16 cellular contexts compared by ENCODE assay signal in genomic region chr6:146990284-146990683, GRCh38.
DNase-seq lines count a peak whose midpoint lies in the region; TF ChIP-seq lines count a peak whose summit lies in the region.
"Had no signal": no experiment of that assay in that cellular context is flagged by ENCODE, and none has a peak within 500 bp of the region (broad histone marks: within the 10 kb centered on the region; RNA-seq: fewer than 3 reads in every experiment).

No MANE protein-coding gene starts in this region.

- H3K36me3 Mint-ChIP-seq in mesothelial cell of epicardium = peaks cover 23% of the 10 kb centered on the region
- H3K36me3 Mint-ChIP-seq: activated naive CD4-positive, alpha-beta T cell treated with anti-CD3 and anti-CD28 coated beads, Interleukin-2, amount 10 ng/mL, durations not matched to agents 7 days and 5 days had no signal

- no peaks in the 10 kb centered on the region for H3K9me3 ChIP-seq in MG63
- H3K9me3 ChIP-seq: ovary had no signal

- H3K36me3 ChIP-seq in MG63 = no peaks in the 10 kb centered on the region
- H3K36me3 ChIP-seq: ovary had no signal

- peaks cover 9% of the 10 kb centered on the region for H3K4me1 Mint-ChIP-seq in mesothelial cell of epicardium
- H3K4me1 Mint-ChIP-seq: activated B cell treated with CpG ODN at 0.5 μM for 24 hours; activated naive CD4-positive, alpha-beta T cell treated with anti-CD3 and anti-CD28 coated beads, Interleukin-2, amount 10 ng/mL, durations not matched to agents 7 days and 5 days had no signal

- CTCF ChIA-PET in RWPE1 (lab: Yijun Ruan, JAX) = interaction anchor here (0.6 kb wide), 1 partner anchor 50 kb away, joined by 3 read pairs; no protein-coding TSS in a partner anchor

- no peak overlapping the region for H3K4me3 ChIP-seq in MG63
- H3K4me3 ChIP-seq: GM12878, ovary had no signal

- peak overlapping the region; percentile 82 for H3K27ac Mint-ChIP-seq in mesothelial cell of epicardium
- H3K27ac Mint-ChIP-seq: activated B cell treated with CpG ODN at 0.5 μM for 24 hours; activated naive CD4-positive, alpha-beta T cell treated with anti-CD3 and anti-CD28 coated beads, Interleukin-2, amount 10 ng/mL, durations not matched to agents 7 days and 5 days had no signal

- H3K4me3 Mint-ChIP-seq in mesothelial cell of epicardium = no peak overlapping the region
- H3K4me3 Mint-ChIP-seq: activated B cell treated with CpG ODN at 0.5 μM for 24 hours; activated naive CD4-positive, alpha-beta T cell treated with anti-CD3 and anti-CD28 coated beads, Interleukin-2, amount 10 ng/mL, durations not matched to agents 7 days and 5 days had no signal

- peaks cover 37% of the 10 kb centered on the region for H3K9me3 Mint-ChIP-seq in mesothelial cell of epicardium
- H3K9me3 Mint-ChIP-seq: activated naive CD4-positive, alpha-beta T cell treated with anti-CD3 and anti-CD28 coated beads, Interleukin-2, amount 10 ng/mL, durations not matched to agents 7 days and 5 days had no signal

- no peak for TF ChIP-seq CTCF in mesothelial cell of epicardium (IDR thresholded peaks at IDR 0.05; ENCODE audit: unreplicated experiment)
- TF ChIP-seq CTCF in RWPE1 (conservative IDR thresholded peaks at IDR 0.05; ENCODE audit: low read depth) = no peak

- H3K27me3 Mint-ChIP-seq in mesothelial cell of epicardium (ENCODE audit: low read depth) = no peaks in the 10 kb centered on the region
- H3K27me3 Mint-ChIP-seq: activated B cell treated with CpG ODN at 0.5 μM for 24 hours; activated naive CD4-positive, alpha-beta T cell treated with anti-CD3 and anti-CD28 coated beads, Interleukin-2, amount 10 ng/mL, durations not matched to agents 7 days and 5 days had no signal

- POLR2A ChIA-PET in RWPE1 (lab: Yijun Ruan, JAX; ENCODE audit: low non-redundant PET) = no interaction called here

- DNase-seq in AG20443 (ENCODE audit: low spot score) = peak; percentile 53
- peak; percentile 56 for DNase-seq in MG63
- DNase-seq in cerebellum (ENCODE audit: low spot score) = peak; percentile 19
- no peak for DNase-seq in mesothelial cell of epicardium (ENCODE audit: low spot score in 2 of 2, unreplicated experiment in 2 of 2)
- DNase-seq in 8988T = no peak
- no peak for DNase-seq in RWPE1 (ENCODE audit: low spot score)
- no peak for DNase-seq in cortex of kidney (lab: John Stamatoyannopoulos, UW)
- no peak for DNase-seq in COR-L47 (lab: John Stamatoyannopoulos, UW)
- DNase-seq: activated B cell treated with CpG ODN at 0.5 μM for 24 hours; activated naive CD4-positive, alpha-beta T cell treated with anti-CD3 and anti-CD28 coated beads, Interleukin-2, amount 10 ng/mL, durations not matched to agents 7 days and 5 days; AML-193; midbrain; ovary; stimulated activated CD4-positive, alpha-beta T cell treated with anti-CD3 and anti-CD28 coated beads, Interleukin-12 subunit alpha, Interleukin-12 subunit beta, amount 100 ng/mL, for 4 hours; substantia nigra had no signal

- no peaks in the 10 kb centered on the region for H3K27me3 ChIP-seq in MG63
- H3K27me3 ChIP-seq: ovary had no signal

- H3K27ac ChIP-seq in RWPE1 = no peak overlapping the region
- H3K27ac ChIP-seq: ovary had no signal

Comparison
In these comparisons a context has a peak if more than half of its experiments do, and no peak if none do; other contexts are left out.
1. DNase-seq: peak in AG20443 (single experiment), MG63 (single experiment) and cerebellum (single experiment); none in mesothelial cell of epicardium (0 of 2), 8988T (single experiment), RWPE1 (single experiment), cortex of kidney (single experiment) and COR-L47 (single experiment).